ENCODE assay signal across 8 cellular contexts in the genomic region with DNA sequence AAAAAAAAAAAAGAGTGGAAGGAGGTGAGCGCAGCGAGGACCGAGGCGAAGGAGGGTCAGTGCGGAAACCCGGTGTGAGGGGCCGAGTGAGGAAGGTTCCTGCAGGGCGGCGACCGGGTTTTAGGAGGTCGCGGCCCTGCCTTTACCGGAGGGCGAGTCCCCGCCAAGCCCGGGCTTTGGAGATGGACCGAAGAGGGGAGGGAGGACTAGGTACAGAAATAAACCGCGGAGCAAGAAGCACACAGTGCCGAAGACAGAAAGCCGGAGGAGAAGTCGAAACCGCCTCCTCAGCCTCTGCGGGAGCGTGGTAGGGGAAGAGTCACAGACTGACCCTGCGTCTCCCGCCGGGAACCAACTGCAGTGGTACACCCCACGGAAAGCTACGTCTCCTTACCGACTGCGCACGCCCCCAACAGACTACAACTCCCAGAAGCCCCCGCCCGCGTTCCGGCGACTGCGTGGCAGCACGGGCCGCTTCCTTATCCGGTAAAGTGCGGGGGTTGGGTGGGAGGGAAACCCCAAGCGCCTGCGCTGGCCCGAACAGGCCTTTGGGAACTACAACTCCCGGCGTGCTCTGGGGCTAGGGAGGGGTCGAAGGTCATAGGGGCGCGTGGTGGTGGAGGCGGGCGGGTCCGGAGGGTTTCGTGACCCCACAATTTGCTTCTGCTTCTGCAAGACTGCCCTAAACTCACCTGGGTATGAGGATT. TPM values are rescaled to one million over a fixed set of nuclear protein-coding genes. Genes with fewer than 3 reads are reported as not detected.
A peak's percentile ranks its signal among the peaks of the same experiment; 100 is the strongest.
DNase-seq lines count a peak whose midpoint lies in the region; ATAC-seq and TF ChIP-seq lines count a peak whose summit lies in the region.

Gene NFXL1, minus strand, starts transcription at position 365 of the 707 bp plus-strand sequence. CDS start 380 bp downstream, outside the sequence.

- peaks cover 17% of the 10 kb centered on the region for H3K36me3 Mint-ChIP-seq in activated CD4-positive, alpha-beta T cell treated with anti-CD3 and anti-CD28 coated beads, Interleukin-2, amount 10 ng/mL, durations not matched to agents 7 days and 5 days (ENCODE audit: low read depth)

- H3K27ac ChIP-seq in C4-2B, result peak within 1 kb of the TSS; percentile 92

- peaks cover 8% of the 10 kb centered on the region for H3K9me3 Mint-ChIP-seq in activated CD4-positive, alpha-beta T cell treated with anti-CD3 and anti-CD28 coated beads, Interleukin-2, amount 10 ng/mL, durations not matched to agents 7 days and 5 days

- POLR2A ChIA-PET in activated CD4-positive, alpha-beta T cell treated with anti-CD3 and anti-CD28 coated beads, Interleukin-2, amount 10 ng/mL, durations not matched to agents 7 days and 5 days (lab: Charles Lee), result no interaction called here

- ATAC-seq in GM19372 (IDR thresholded peaks at IDR 0.05; ENCODE audit: low read depth, unreplicated experiment) (peak; percentile 97), HG03521 (IDR thresholded peaks at IDR 0.05; ENCODE audit: unreplicated experiment) (peak; percentile 98)

- H3K27me3 Mint-ChIP-seq in activated CD4-positive, alpha-beta T cell treated with anti-CD3 and anti-CD28 coated beads, Interleukin-2, amount 10 ng/mL, durations not matched to agents 7 days and 5 days, result no peaks in the 10 kb centered on the region

- peaks cover 36% of the 10 kb centered on the region for H3K4me1 Mint-ChIP-seq in activated CD4-positive, alpha-beta T cell treated with anti-CD3 and anti-CD28 coated beads, Interleukin-2, amount 10 ng/mL, durations not matched to agents 7 days and 5 days

- no peak for TF ChIP-seq CTCF in C4-2B (conservative IDR thresholded peaks at IDR 0.05)

- CTCF ChIA-PET in activated CD4-positive, alpha-beta T cell treated with anti-CD3 and anti-CD28 coated beads, Interleukin-2, amount 10 ng/mL, durations not matched to agents 7 days and 5 days (lab: Charles Lee), result interaction anchor here (1.1 to 1.4 kb wide), 2 partner anchors 19 to 220 kb away, joined by 3 read pairs; partner anchors contain the start of gene TXK

- H3K27ac Mint-ChIP-seq in activated CD4-positive, alpha-beta T cell treated with anti-CD3 and anti-CD28 coated beads, Interleukin-2, amount 10 ng/mL, durations not matched to agents 7 days and 5 days, result peak within 1 kb of the TSS; percentile 94

- DNase-seq in NCI-H69 (lab: John Stamatoyannopoulos, UW) (peak; percentile 96), cortex of kidney (lab: John Stamatoyannopoulos, UW) (peak; percentile 64), left kidney (ENCODE audit: low read depth, low spot score) (peak; percentile 99)
- DNase-seq in activated CD4-positive, alpha-beta T cell treated with anti-CD3 and anti-CD28 coated beads, Interleukin-2, amount 10 ng/mL, durations not matched to agents 7 days and 5 days, result peak; percentile 97
- peak; percentile 97 for DNase-seq in stimulated activated CD4-positive, alpha-beta T cell treated with anti-CD3 and anti-CD28 coated beads, Interleukin-1b, Interleukin-23, amount 100 ng/mL, for 48 hours

- H3K4me3 Mint-ChIP-seq in activated CD4-positive, alpha-beta T cell treated with anti-CD3 and anti-CD28 coated beads, Interleukin-2, amount 10 ng/mL, durations not matched to agents 7 days and 5 days, result peak within 1 kb of the TSS; percentile 97

RNA-seq across cellular contexts. Expression of gene NFXL1, which starts in this region (rescaled TPM):
- total RNA-seq in activated CD4-positive, alpha-beta T cell treated with anti-CD3 and anti-CD28 coated beads, Interleukin-2, amount 10 ng/mL, durations not matched to agents 7 days and 5 days, result 10 to 100 TPM in 1 of 2 experiments, 1 to 10 TPM in 1; 9.0 to 10.6 TPM

Comparison
In these comparisons a context has a peak if more than half of its experiments do, and no peak if none do; other contexts are left out.
1. Peak in every context shown above with its lines: DNase-seq, ATAC-seq and H3K27ac ChIP-seq.